ENCODE assay signal across 15 cellular contexts in genomic region chr19:7739211-7739752, GRCh38. TPM values are rescaled to one million over a fixed set of nuclear protein-coding genes. Genes with fewer than 3 reads are reported as not detected.
DNase-seq lines count a peak whose midpoint lies in the region; ATAC-seq and TF ChIP-seq lines count a peak whose summit lies in the region.
"Had no signal": no experiment of that assay in that cellular context is flagged by ENCODE, and none has a peak within 500 bp of the region (broad histone marks: within the 10 kb centered on the region; RNA-seq: fewer than 3 reads in every experiment).

No MANE protein-coding gene starts in this region.

- no peak for ATAC-seq in stimulated activated naive CD8-positive, alpha-beta T cell treated with anti-CD3 and anti-CD28 coated beads, Interleukin-15, Interleukin-2, amounts not matched to agents 100 U/mL and 50 U/mL, for 24 hours
- no peak for ATAC-seq in HG03280 (IDR thresholded peaks at IDR 0.05; ENCODE audit: unreplicated experiment)
- ATAC-seq: HCT116 had no signal

- H3K4me1 Mint-ChIP-seq in stimulated activated naive CD8-positive, alpha-beta T cell treated with anti-CD3 and anti-CD28 coated beads, Interleukin-15, Interleukin-2, amounts not matched to agents 100 ng/mL and 50 ng/mL, for 24 hours (ENCODE audit: low read depth): peaks cover 29% of the 10 kb centered on the region

- H3K36me3 Mint-ChIP-seq in stimulated activated naive CD8-positive, alpha-beta T cell treated with anti-CD3 and anti-CD28 coated beads, Interleukin-15, Interleukin-2, amounts not matched to agents 100 ng/mL and 50 ng/mL, for 24 hours (ENCODE audit: low read depth): no peaks in the 10 kb centered on the region
- H3K36me3 Mint-ChIP-seq: CD4-positive, alpha-beta memory T cell had no signal

- DNase-seq in stimulated activated naive CD8-positive, alpha-beta T cell treated with anti-CD3 and anti-CD28 coated beads, Interleukin-15, Interleukin-2, amounts not matched to agents 100 U/mL and 50 U/mL, for 24 hours: no peak
- DNase-seq in MV-4-11 (lab: John Stamatoyannopoulos, UW) (peak; percentile 40), posterior vena cava (ENCODE audit: low spot score) (peak; percentile 32), colonic mucosa (no peak), foreskin fibroblast (no peak)
- DNase-seq: 8988T; AML-193; CD4-positive, alpha-beta memory T cell; COR-L47 had no signal

- no peaks in the 10 kb centered on the region for H3K36me3 ChIP-seq in colonic mucosa

- H3K9me3 ChIP-seq in colonic mucosa: no peaks in the 10 kb centered on the region

- TF ChIP-seq CTCF in colonic mucosa (IDR thresholded peaks at IDR 0.05) (no peak), foreskin fibroblast (IDR thresholded peaks at IDR 0.05; ENCODE audit: low read depth, low read length) (no peak)

- intact Hi-C loops in posterior vena cava (cut with DNase I) (no loop called here), colonic mucosa (cut with DNase I) (no loop called here)

- H3K9me3 Mint-ChIP-seq in stimulated activated naive CD8-positive, alpha-beta T cell treated with anti-CD3 and anti-CD28 coated beads, Interleukin-15, Interleukin-2, amounts not matched to agents 100 ng/mL and 50 ng/mL, for 24 hours: no peaks in the 10 kb centered on the region

- no peaks in the 10 kb centered on the region for H3K4me1 ChIP-seq in colonic mucosa

- no peaks in the 10 kb centered on the region for H3K27me3 ChIP-seq in colonic mucosa

- peaks cover 47% of the 10 kb centered on the region for H3K27me3 Mint-ChIP-seq in stimulated activated naive CD8-positive, alpha-beta T cell treated with anti-CD3 and anti-CD28 coated beads, Interleukin-15, Interleukin-2, amounts not matched to agents 100 ng/mL and 50 ng/mL, for 24 hours

- H3K4me3 ChIP-seq in colonic mucosa (no peak overlapping the region), foreskin fibroblast (ENCODE audit: low read depth in 1 of 2, low read length in 2 of 2) (no peak overlapping the region)

- H3K4me3 Mint-ChIP-seq in stimulated activated naive CD8-positive, alpha-beta T cell treated with anti-CD3 and anti-CD28 coated beads, Interleukin-15, Interleukin-2, amounts not matched to agents 100 ng/mL and 50 ng/mL, for 24 hours: no peak overlapping the region
- H3K4me3 Mint-ChIP-seq: CD4-positive, alpha-beta memory T cell; IgD-negative memory B cell had no signal

- H3K9ac ChIP-seq in colonic mucosa (ENCODE audit: low read depth in 2 of 2, low read length in 2 of 2): no peak overlapping the region

- H3K27ac Mint-ChIP-seq in stimulated activated naive CD8-positive, alpha-beta T cell treated with anti-CD3 and anti-CD28 coated beads, Interleukin-15, Interleukin-2, amounts not matched to agents 100 ng/mL and 50 ng/mL, for 24 hours: peak overlapping the region; percentile 48

- no peak overlapping the region for H3K27ac ChIP-seq in colonic mucosa

RNA-seq across cellular contexts. Expression of gene CLEC4G, which starts 7.4 kb away (rescaled TPM):
- total RNA-seq in posterior vena cava (1 to 10 TPM; 2.2 to 6.6 TPM), colonic mucosa (under 1 TPM; 0.17 to 0.53 TPM)
- total RNA-seq: CD4-positive, alpha-beta memory T cell; Daoy; HT-29 had no signal

RNA-seq across cellular contexts. Expression of gene CD209, which starts 8.1 kb away (rescaled TPM):
- 10 to 100 TPM; 13.4 to 23.0 TPM for total RNA-seq in posterior vena cava
- total RNA-seq in colonic mucosa: 10 to 100 TPM in 1 of 2 donors, 1 to 10 TPM in 1; 4.0 to 12.1 TPM
- total RNA-seq: Daoy, HT-29 had no signal

RNA-seq across cellular contexts. Expression of gene CLEC4M, which starts 23.8 kb away (rescaled TPM):
- total RNA-seq in posterior vena cava: under 1 TPM in 1 of 2 donors, not detected in 1; 0.38 TPM
- total RNA-seq in colonic mucosa: not detected
- total RNA-seq: CD4-positive, alpha-beta memory T cell; Daoy; HT-29 had no signal

RNA-seq across cellular contexts. Expression of gene FCER2, which starts 37.4 kb away (rescaled TPM):
- total RNA-seq in posterior vena cava (under 1 TPM; 0.23 to 0.71 TPM), colonic mucosa (1 to 10 TPM in 1 of 2 donors, under 1 TPM in 1; 0.35 to 1.3 TPM)
- total RNA-seq: CD4-positive, alpha-beta memory T cell; Daoy; HT-29 had no signal

RNA-seq across cellular contexts. Expression of gene TRAPPC5, which starts 58.6 kb away (rescaled TPM):
- total RNA-seq in posterior vena cava (10 to 100 TPM; 71.9 to 83.5 TPM), colonic mucosa (100 to 1,000 TPM; 107 to 139 TPM)

Comparison
In these comparisons a context has a peak if more than half of its experiments do, and no peak if none do; other contexts are left out.
1. DNase-seq: peak in MV-4-11 (single experiment) and posterior vena cava (single experiment); none in stimulated activated naive CD8-positive, alpha-beta T cell treated with anti-CD3 and anti-CD28 coated beads, Interleukin-15, Interleukin-2, amounts not matched to agents 100 U/mL and 50 U/mL, for 24 hours (single experiment), colonic mucosa (single experiment) and foreskin fibroblast (0 of 2).